ENCODE assay signal across 8 cellular contexts in genomic region chr22:37077802-37078448, GRCh38. TPM values are rescaled to one million over a fixed set of nuclear protein-coding genes. Genes with fewer than 3 reads are reported as not detected.
DNase-seq lines count a peak whose midpoint lies in the region; ATAC-seq and TF ChIP-seq lines count a peak whose summit lies in the region.

No MANE protein-coding gene starts in this region.

- intact Hi-C loops in Right ventricle myocardium superior (cut with DNase I) (loop anchor here (5.0 kb wide), 1 partner anchor 124 kb away; no protein-coding TSS in a partner anchor), Right ventricle myocardium inferior (cut with DNase I) (loop anchor here (2.0 to 10.0 kb wide), 2 partner anchors 87 to 121 kb away; no protein-coding TSS in a partner anchor), psoas muscle (cut with DNase I) (loop anchor here (2.0 to 5.0 kb wide), 2 partner anchors 121 to 124 kb away; no protein-coding TSS in a partner anchor), uterus (cut with DNase I; ENCODE audit: low total_unique reads) (no loop called here)

- TF ChIP-seq CTCF in fibroblast of villous mesenchyme (IDR thresholded peaks at IDR 0.05; ENCODE audit: insufficient read depth, low read depth, low read length) (peak; percentile 99), psoas muscle (IDR thresholded peaks at IDR 0.05) (peak; percentile 89), uterus (IDR thresholded peaks at IDR 0.05) (peak; percentile 59 to 71 (median 66))

- H3K27me3 ChIP-seq in psoas muscle (ENCODE audit: insufficient read depth in 3 of 3, low read length in 2 of 3) (peaks cover 0 to 33% (median 7%) of the 10 kb centered on the region in 3 donors), uterus (no peaks in the 10 kb centered on the region)

- no peaks in the 10 kb centered on the region for H3K4me1 ChIP-seq in psoas muscle
- no peaks in the 10 kb centered on the region for H3K4me1 ChIP-seq in uterus

- no peak for TF ChIP-seq POLR2A in uterus (IDR thresholded peaks at IDR 0.05)

- DNase-seq in Right ventricle myocardium superior (peak; percentile 70), Right ventricle myocardium inferior (ENCODE audit: missing footprints) (no peak), fibroblast of villous mesenchyme (ENCODE audit: low read depth) (peak; percentile 51), psoas muscle (peak; percentile 52 to 68), uterus (peak in 1 of 2 donors; percentile 41)
- peak; percentile 79 to 80 for DNase-seq in activated T-helper 1 cell treated with anti-CD3 and anti-CD28 coated beads, Interleukin-2, amount 50 U/mL, for 16 hours (ENCODE audit: low read depth in 1 of 2, low spot score in 1 of 2)

- no peak overlapping the region for H3K27ac ChIP-seq in psoas muscle
- H3K27ac ChIP-seq in uterus = no peak overlapping the region

- H3K36me3 ChIP-seq in psoas muscle (ENCODE audit: insufficient read depth in 1 of 2, low read depth in 1 of 2) (no peaks in the 10 kb centered on the region), uterus (no peaks in the 10 kb centered on the region)

- H3K4me3 ChIP-seq in fibroblast of villous mesenchyme (ENCODE audit: low read depth, low read length) = no peak overlapping the region
- H3K4me3 ChIP-seq in psoas muscle = no peak overlapping the region
- no peak overlapping the region for H3K4me3 ChIP-seq in uterus

- no peaks in the 10 kb centered on the region for H3K9me3 ChIP-seq in psoas muscle
- no peaks in the 10 kb centered on the region for H3K9me3 ChIP-seq in uterus

- ATAC-seq in Right ventricle myocardium superior (ENCODE audit: poor library complexity) = peak; percentile 43
- no peak for ATAC-seq in Right ventricle myocardium inferior
- peak; percentile 55 to 67 (median 57) for ATAC-seq in psoas muscle
- no peak for ATAC-seq in HG02973 (IDR thresholded peaks at IDR 0.05; ENCODE audit: unreplicated experiment)

- 23 to 28% (median 27%) methylated on average over 15 of the region's 15 CpGs for WGBS in psoas muscle, 3 donors

TF ChIP-seq in PFSK-1, 5 proteins besides CTCF, POLR2A, EP300 and RAD21:
- peak; percentile 19 for TF ChIP-seq FOXP2 (optimal IDR thresholded peaks at IDR 0.05; ENCODE audit: borderline replicate concordance, extremely low read depth, extremely low read length, insufficient read depth)
- TF ChIP-seq, protein P1, sequence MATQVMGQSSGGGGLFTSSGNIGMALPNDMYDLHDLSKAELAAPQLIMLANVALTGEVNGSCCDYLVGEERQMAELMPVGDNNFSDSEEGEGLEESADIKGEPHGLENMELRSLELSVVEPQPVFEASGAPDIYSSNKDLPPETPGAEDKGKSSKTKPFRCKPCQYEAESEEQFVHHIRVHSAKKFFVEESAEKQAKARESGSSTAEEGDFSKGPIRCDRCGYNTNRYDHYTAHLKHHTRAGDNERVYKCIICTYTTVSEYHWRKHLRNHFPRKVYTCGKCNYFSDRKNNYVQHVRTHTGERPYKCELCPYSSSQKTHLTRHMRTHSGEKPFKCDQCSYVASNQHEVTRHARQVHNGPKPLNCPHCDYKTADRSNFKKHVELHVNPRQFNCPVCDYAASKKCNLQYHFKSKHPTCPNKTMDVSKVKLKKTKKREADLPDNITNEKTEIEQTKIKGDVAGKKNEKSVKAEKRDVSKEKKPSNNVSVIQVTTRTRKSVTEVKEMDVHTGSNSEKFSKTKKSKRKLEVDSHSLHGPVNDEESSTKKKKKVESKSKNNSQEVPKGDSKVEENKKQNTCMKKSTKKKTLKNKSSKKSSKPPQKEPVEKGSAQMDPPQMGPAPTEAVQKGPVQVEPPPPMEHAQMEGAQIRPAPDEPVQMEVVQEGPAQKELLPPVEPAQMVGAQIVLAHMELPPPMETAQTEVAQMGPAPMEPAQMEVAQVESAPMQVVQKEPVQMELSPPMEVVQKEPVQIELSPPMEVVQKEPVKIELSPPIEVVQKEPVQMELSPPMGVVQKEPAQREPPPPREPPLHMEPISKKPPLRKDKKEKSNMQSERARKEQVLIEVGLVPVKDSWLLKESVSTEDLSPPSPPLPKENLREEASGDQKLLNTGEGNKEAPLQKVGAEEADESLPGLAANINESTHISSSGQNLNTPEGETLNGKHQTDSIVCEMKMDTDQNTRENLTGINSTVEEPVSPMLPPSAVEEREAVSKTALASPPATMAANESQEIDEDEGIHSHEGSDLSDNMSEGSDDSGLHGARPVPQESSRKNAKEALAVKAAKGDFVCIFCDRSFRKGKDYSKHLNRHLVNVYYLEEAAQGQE (IDR thresholded peaks at IDR 0.05; ENCODE audit: insufficient read depth in 1 of 2, low read depth in 2 of 2, low read length in 2 of 2) = no peak

RNA-seq across cellular contexts. Expression of gene KCTD17, which starts 26.4 kb away (rescaled TPM):
- total RNA-seq in Right ventricle myocardium superior = 8.9 TPM
- 11.2 TPM for total RNA-seq in Right ventricle myocardium inferior
- polyA plus RNA-seq in PFSK-1 (2012; ENCODE audit: insufficient read length, low read depth) = 44.1 TPM
- 28.9 and 34.1 TPM in 2 replicates for total RNA-seq in fibroblast of villous mesenchyme
- 1 to 10 TPM; 1.5 to 3.4 (median 2.4) TPM for total RNA-seq in psoas muscle
- 1 to 10 TPM; 1.5 to 1.8 (median 1.7) TPM for polyA plus RNA-seq in psoas muscle
- total RNA-seq in uterus = 10 to 100 TPM in 2 of 4 donors, 1 to 10 TPM in 1, under 1 TPM in 1; 0.59 to 31.7 (median 15.4) TPM

RNA-seq across cellular contexts. Expression of gene TMPRSS6, which starts 31.6 kb away (rescaled TPM):
- total RNA-seq in Right ventricle myocardium superior (not detected), Right ventricle myocardium inferior (not detected), fibroblast of villous mesenchyme (not detected in 2 replicates), psoas muscle (not detected), uterus (not detected)
- polyA plus RNA-seq in PFSK-1 (2012; ENCODE audit: insufficient read length, low read depth) = 0.53 TPM
- not detected for polyA plus RNA-seq in psoas muscle

RNA-seq across cellular contexts. Expression of gene MPST, which starts 58.4 kb away (rescaled TPM):
- total RNA-seq in Right ventricle myocardium superior (60.3 TPM), Right ventricle myocardium inferior (58.4 TPM), fibroblast of villous mesenchyme (64.3 and 94.1 TPM in 2 replicates), psoas muscle (10 to 100 TPM; 31.5 to 58.0 (median 41.7) TPM), uterus (100 to 1,000 TPM in 2 of 4 donors, 10 to 100 TPM in 2; 37.1 to 152 (median 84.1) TPM)
- 171 TPM for polyA plus RNA-seq in PFSK-1 (2012; ENCODE audit: insufficient read length, low read depth)
- polyA plus RNA-seq in psoas muscle = 10 to 100 TPM; 42.1 to 83.6 (median 67.2) TPM

RNA-seq across cellular contexts. Expression of gene TST, which starts 58.7 kb away (rescaled TPM):
- total RNA-seq in Right ventricle myocardium superior (63.5 TPM), Right ventricle myocardium inferior (54.6 TPM), fibroblast of villous mesenchyme (45.4 and 54.4 TPM in 2 replicates), psoas muscle (10 to 100 TPM; 18.4 to 46.9 (median 33.1) TPM), uterus (10 to 100 TPM; 19.6 to 36.8 (median 25.1) TPM)
- polyA plus RNA-seq in PFSK-1 (2012; ENCODE audit: insufficient read length, low read depth) = 33.4 TPM
- polyA plus RNA-seq in psoas muscle = 10 to 100 TPM; 18.6 to 35.6 (median 24.1) TPM

Comparison
In these comparisons a context has a peak if more than half of its experiments do, and no peak if none do; other contexts are left out.
1. ATAC-seq: peak in Right ventricle myocardium superior (single experiment) and psoas muscle (4 of 4); none in Right ventricle myocardium inferior (single experiment) and HG02973 (single experiment).
2. Peak in every context shown above with its lines, with median percentiles within 50 percentile points of each other: CTCF ChIP-seq.